34 cellular contexts compared by ENCODE assay signal in the genomic region with DNA sequence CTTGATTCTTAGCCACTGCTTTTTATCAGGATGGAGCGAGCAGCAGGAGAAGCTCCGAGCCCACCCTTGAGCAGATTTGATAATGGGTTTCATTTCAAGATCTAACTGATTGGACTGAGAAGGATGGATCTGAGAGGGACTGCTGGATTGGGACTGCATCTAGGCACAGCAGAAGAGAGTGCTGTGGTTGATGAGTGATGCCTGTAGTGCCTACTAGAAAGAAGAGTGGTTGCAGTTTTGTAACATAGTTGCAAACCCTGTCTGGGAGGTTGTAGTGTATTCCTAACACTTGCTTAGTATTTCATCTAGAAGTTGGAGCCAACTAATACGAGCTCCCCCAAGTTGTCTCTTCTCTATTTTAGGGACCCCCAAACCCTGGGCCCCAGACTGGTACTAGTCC.
"Had no signal": no experiment of that assay in that cellular context is flagged by ENCODE, and none has a peak within 500 bp of the region (broad histone marks: within the 10 kb centered on the region; RNA-seq: fewer than 3 reads in every experiment).

No MANE protein-coding gene starts in this region.

- H3K27me3 ChIP-seq: MG63 had no signal

- H3K9me3 ChIP-seq: MG63 had no signal

- H3K4me3 ChIP-seq: MG63 had no signal

- H3K36me3 ChIP-seq: MG63 had no signal

- DNase-seq: Karpas-422, Kasumi-1, MG63, MM.1S, MV-4-11, NCI-H1048, NCI-H1092, NCI-H1092 treated with DMSO at 0.1 percent for 48 hours, NCI-H1105, NCI-H1105 treated with DMSO at 0.1 percent for 48 hours, NCI-H1417, NCI-H1417 treated with DMSO at 0.1 percent for 48 hours, NCI-H1436, NCI-H1436 treated with DMSO at 0.1 percent for 48 hours, NCI-H146, NCI-H1694, NCI-H1694 treated with DMSO at 0.1 percent for 48 hours, NCI-H187, NCI-H187 treated with DMSO at 0.1 percent for 48 hours, NCI-H1930, NCI-H2029, NCI-H2029 treated with DMSO at 0.1 percent for 48 hours, NCI-H2081, NCI-H2081 treated with DMSO at 0.1 percent for 48 hours, NCI-H2107, NCI-H2171, NCI-H2171 treated with DMSO at 0.1 percent for 48 hours, NCI-H2227 treated with DMSO at 0.1 percent for 48 hours, NCI-H226, NCI-H345, NCI-H446, NCI-H446 treated with DMSO at 0.1 percent for 48 hours, NCI-H510A, NCI-H510A treated with DMSO at 0.1 percent for 48 hours had no signal
